ENCODE assay signal across 12 cellular contexts in the genomic region with DNA sequence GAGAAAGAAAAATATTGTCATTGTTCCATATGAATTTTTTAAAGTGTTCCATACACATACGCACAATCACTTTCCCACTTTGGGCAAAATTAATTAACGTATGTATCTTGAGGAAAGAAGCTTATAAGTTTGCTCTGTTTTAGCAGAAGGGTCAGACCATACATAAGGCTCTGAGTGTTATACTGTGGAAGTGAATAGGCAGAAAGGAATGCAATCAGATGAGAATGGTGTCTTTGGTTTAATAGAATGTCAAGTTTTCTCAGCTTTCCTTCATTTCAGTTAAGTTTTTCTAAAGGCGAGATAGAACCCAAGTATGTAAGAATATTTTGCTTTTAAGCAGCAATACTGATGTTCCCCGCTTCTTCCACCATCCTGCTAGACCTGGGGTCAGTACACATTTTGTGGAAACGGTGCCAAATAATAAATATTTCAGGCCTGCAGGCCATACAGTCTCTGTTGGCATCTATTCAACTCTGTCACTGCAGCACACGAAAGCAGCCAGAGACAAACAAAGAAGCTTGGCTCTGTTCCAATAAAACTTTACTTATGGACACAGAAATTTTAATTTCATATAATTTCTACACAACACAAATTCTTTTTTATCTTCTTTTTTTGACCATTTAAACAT.
DNase-seq lines count a peak whose midpoint lies in the region; ATAC-seq lines count a peak whose summit lies in the region.
"Had no signal": no experiment of that assay in that cellular context is flagged by ENCODE, and none has a peak within 500 bp of the region (broad histone marks: within the 10 kb centered on the region; RNA-seq: fewer than 3 reads in every experiment).

No MANE protein-coding gene starts in this region.

- no peak for ATAC-seq in HG03097 (IDR thresholded peaks at IDR 0.05; ENCODE audit: low FRiP score, unreplicated experiment)
- no peak for ATAC-seq in HG03045 (IDR thresholded peaks at IDR 0.05; ENCODE audit: unreplicated experiment)
- no peak for ATAC-seq in HG03521 (IDR thresholded peaks at IDR 0.05; ENCODE audit: unreplicated experiment)
- ATAC-seq: T-cell had no signal

- DNase-seq in GM03348 (ENCODE audit: low spot score), result peak; percentile 5
- DNase-seq in NCI-H2081 (lab: John Stamatoyannopoulos, UW), result peak; percentile 43 to 75
- DNase-seq in astrocyte of the hippocampus (ENCODE audit: low read depth, low spot score), result peak; percentile 49
- peak; percentile 75 to 86 for DNase-seq in lung microvascular endothelial cell (ENCODE audit: low read depth in 2 of 2)
- no peak for DNase-seq in NCI-H2227 (lab: John Stamatoyannopoulos, UW; ENCODE audit: unreplicated experiment)
- DNase-seq: activated CD4-positive, alpha-beta T cell treated with anti-CD3 and anti-CD28 coated beads for 48 hours; CD4-positive, alpha-beta memory T cell; T-cell; thyroid gland had no signal
